1 cellular context compared by ENCODE assay signal in the genomic region with DNA sequence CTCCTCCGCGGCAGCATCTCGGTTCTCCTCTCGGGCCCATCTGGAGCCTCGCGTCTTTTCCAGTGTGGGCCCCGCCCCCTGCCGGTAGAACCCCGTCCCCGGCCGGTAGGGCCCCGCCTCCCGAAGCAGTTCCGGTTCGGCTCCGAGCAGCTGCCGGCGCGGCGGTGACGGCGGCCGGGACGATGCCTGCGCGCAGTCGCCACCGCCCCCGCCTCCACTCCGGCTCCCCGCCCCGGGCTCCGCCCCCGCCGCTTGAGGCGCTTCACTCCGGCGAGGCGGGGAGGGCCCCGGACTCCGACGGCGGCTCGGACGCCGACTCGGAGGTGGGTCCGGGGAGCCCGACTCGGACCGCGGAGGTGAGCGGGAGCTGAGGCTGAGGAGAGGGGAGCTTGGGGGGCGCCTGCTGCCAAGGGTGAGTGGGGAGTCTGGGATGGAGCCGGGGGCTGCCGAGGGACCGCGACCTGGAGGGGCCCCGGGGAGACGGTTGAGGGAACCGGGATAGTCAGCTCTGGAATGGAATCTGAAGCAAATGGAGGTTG.
TF ChIP-seq lines count a peak whose summit lies in the region.

A gene (plus strand): TSS at position 290 of the 539 bp plus-strand sequence. CDS start 38,873 bp downstream, outside the sequence.

TF ChIP-seq in GM12878, 131 proteins besides CTCF, POLR2A, EP300 and RAD21 (continued from another document and continues in another):
- TF ChIP-seq, protein P1, sequence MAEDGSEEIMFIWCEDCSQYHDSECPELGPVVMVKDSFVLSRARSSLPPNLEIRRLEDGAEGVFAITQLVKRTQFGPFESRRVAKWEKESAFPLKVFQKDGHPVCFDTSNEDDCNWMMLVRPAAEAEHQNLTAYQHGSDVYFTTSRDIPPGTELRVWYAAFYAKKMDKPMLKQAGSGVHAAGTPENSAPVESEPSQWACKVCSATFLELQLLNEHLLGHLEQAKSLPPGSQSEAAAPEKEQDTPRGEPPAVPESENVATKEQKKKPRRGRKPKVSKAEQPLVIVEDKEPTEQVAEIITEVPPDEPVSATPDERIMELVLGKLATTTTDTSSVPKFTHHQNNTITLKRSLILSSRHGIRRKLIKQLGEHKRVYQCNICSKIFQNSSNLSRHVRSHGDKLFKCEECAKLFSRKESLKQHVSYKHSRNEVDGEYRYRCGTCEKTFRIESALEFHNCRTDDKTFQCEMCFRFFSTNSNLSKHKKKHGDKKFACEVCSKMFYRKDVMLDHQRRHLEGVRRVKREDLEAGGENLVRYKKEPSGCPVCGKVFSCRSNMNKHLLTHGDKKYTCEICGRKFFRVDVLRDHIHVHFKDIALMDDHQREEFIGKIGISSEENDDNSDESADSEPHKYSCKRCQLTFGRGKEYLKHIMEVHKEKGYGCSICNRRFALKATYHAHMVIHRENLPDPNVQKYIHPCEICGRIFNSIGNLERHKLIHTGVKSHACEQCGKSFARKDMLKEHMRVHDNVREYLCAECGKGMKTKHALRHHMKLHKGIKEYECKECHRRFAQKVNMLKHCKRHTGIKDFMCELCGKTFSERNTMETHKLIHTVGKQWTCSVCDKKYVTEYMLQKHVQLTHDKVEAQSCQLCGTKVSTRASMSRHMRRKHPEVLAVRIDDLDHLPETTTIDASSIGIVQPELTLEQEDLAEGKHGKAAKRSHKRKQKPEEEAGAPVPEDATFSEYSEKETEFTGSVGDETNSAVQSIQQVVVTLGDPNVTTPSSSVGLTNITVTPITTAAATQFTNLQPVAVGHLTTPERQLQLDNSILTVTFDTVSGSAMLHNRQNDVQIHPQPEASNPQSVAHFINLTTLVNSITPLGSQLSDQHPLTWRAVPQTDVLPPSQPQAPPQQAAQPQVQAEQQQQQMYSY (CRISPR knock-in tag; IDR thresholded peaks at IDR 0.05), result no peak
- no peak for TF ChIP-seq CEBPB (IDR thresholded peaks at IDR 0.05; ENCODE audit: borderline replicate concordance in 1 of 2, low read depth in 2 of 2, low read length in 2 of 2)
- TF ChIP-seq, protein P2, sequence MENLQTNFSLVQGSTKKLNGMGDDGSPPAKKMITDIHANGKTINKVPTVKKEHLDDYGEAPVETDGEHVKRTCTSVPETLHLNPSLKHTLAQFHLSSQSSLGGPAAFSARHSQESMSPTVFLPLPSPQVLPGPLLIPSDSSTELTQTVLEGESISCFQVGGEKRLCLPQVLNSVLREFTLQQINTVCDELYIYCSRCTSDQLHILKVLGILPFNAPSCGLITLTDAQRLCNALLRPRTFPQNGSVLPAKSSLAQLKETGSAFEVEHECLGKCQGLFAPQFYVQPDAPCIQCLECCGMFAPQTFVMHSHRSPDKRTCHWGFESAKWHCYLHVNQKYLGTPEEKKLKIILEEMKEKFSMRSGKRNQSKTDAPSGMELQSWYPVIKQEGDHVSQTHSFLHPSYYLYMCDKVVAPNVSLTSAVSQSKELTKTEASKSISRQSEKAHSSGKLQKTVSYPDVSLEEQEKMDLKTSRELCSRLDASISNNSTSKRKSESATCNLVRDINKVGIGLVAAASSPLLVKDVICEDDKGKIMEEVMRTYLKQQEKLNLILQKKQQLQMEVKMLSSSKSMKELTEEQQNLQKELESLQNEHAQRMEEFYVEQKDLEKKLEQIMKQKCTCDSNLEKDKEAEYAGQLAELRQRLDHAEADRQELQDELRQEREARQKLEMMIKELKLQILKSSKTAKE (IDR thresholded peaks at IDR 0.05; ENCODE audit: low read depth, poor library complexity, severe bottlenecking), result no peak
- no peak for TF ChIP-seq ZNF217 (IDR thresholded peaks at IDR 0.05)
- peak in 1 of 2 experiments; percentile 65; a peak in 2 of 4 replicates for TF ChIP-seq BHLHE40 (IDR thresholded peaks at IDR 0.05; ENCODE audit: borderline replicate concordance in 1 of 2, low read depth in 2 of 2, low read length in 1 of 2)
- TF ChIP-seq MTA3 (IDR thresholded peaks at IDR 0.05; ENCODE audit: borderline replicate concordance, low read length), result no peak
- TF ChIP-seq BCL11A (IDR thresholded peaks at IDR 0.05; ENCODE audit: low read depth, low read length), result no peak
- TF ChIP-seq, protein P3, sequence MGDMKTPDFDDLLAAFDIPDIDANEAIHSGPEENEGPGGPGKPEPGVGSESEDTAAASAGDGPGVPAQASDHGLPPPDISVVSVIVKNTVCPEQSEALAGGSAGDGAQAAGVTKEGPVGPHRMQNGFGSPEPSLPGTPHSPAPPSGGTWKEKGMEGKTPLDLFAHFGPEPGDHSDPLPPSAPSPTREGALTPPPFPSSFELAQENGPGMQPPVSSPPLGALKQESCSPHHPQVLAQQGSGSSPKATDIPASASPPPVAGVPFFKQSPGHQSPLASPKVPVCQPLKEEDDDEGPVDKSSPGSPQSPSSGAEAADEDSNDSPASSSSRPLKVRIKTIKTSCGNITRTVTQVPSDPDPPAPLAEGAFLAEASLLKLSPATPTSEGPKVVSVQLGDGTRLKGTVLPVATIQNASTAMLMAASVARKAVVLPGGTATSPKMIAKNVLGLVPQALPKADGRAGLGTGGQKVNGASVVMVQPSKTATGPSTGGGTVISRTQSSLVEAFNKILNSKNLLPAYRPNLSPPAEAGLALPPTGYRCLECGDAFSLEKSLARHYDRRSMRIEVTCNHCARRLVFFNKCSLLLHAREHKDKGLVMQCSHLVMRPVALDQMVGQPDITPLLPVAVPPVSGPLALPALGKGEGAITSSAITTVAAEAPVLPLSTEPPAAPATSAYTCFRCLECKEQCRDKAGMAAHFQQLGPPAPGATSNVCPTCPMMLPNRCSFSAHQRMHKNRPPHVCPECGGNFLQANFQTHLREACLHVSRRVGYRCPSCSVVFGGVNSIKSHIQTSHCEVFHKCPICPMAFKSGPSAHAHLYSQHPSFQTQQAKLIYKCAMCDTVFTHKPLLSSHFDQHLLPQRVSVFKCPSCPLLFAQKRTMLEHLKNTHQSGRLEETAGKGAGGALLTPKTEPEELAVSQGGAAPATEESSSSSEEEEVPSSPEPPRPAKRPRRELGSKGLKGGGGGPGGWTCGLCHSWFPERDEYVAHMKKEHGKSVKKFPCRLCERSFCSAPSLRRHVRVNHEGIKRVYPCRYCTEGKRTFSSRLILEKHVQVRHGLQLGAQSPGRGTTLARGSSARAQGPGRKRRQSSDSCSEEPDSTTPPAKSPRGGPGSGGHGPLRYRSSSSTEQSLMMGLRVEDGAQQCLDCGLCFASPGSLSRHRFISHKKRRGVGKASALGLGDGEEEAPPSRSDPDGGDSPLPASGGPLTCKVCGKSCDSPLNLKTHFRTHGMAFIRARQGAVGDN (IDR thresholded peaks at IDR 0.05), result peak; percentile 53; the same call in 1 of the 2 replicates
- no peak for TF ChIP-seq RBBP5 (conservative IDR thresholded peaks at IDR 0.05)
- peak; percentile 55; the same call in 1 of the 2 replicates for TF ChIP-seq POLR2AphosphoS5 (IDR thresholded peaks at IDR 0.05; ENCODE audit: low read length)
- TF ChIP-seq, protein P4, sequence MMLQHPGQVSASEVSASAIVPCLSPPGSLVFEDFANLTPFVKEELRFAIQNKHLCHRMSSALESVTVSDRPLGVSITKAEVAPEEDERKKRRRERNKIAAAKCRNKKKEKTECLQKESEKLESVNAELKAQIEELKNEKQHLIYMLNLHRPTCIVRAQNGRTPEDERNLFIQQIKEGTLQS (IDR thresholded peaks at IDR 0.05; ENCODE audit: borderline replicate concordance, extremely low read depth, low read depth, low read length), result no peak
- TF ChIP-seq MXI1 (IDR thresholded peaks at IDR 0.05; ENCODE audit: low read depth, low read length), result peak; percentile 68
- no peak for TF ChIP-seq ZBED1 (IDR thresholded peaks at IDR 0.05; ENCODE audit: borderline replicate concordance)
- no peak for TF ChIP-seq ZNF622 (IDR thresholded peaks at IDR 0.05)
- TF ChIP-seq, protein P5, sequence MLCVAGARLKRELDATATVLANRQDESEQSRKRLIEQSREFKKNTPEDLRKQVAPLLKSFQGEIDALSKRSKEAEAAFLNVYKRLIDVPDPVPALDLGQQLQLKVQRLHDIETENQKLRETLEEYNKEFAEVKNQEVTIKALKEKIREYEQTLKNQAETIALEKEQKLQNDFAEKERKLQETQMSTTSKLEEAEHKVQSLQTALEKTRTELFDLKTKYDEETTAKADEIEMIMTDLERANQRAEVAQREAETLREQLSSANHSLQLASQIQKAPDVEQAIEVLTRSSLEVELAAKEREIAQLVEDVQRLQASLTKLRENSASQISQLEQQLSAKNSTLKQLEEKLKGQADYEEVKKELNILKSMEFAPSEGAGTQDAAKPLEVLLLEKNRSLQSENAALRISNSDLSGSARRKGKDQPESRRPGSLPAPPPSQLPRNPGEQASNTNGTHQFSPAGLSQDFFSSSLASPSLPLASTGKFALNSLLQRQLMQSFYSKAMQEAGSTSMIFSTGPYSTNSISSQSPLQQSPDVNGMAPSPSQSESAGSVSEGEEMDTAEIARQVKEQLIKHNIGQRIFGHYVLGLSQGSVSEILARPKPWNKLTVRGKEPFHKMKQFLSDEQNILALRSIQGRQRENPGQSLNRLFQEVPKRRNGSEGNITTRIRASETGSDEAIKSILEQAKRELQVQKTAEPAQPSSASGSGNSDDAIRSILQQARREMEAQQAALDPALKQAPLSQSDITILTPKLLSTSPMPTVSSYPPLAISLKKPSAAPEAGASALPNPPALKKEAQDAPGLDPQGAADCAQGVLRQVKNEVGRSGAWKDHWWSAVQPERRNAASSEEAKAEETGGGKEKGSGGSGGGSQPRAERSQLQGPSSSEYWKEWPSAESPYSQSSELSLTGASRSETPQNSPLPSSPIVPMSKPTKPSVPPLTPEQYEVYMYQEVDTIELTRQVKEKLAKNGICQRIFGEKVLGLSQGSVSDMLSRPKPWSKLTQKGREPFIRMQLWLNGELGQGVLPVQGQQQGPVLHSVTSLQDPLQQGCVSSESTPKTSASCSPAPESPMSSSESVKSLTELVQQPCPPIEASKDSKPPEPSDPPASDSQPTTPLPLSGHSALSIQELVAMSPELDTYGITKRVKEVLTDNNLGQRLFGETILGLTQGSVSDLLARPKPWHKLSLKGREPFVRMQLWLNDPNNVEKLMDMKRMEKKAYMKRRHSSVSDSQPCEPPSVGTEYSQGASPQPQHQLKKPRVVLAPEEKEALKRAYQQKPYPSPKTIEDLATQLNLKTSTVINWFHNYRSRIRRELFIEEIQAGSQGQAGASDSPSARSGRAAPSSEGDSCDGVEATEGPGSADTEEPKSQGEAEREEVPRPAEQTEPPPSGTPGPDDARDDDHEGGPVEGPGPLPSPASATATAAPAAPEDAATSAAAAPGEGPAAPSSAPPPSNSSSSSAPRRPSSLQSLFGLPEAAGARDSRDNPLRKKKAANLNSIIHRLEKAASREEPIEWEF (IDR thresholded peaks at IDR 0.05; ENCODE audit: insufficient replicate concordance, low read depth, low read length), result no peak
- TF ChIP-seq SUPT20H (IDR thresholded peaks at IDR 0.05; ENCODE audit: borderline replicate concordance, control insufficient read depth, low read depth, low read length), result no peak
- peak; percentile 25 for TF ChIP-seq SIX5 (IDR thresholded peaks at IDR 0.05; ENCODE audit: low read depth, low read length, severe bottlenecking)
- 0 out of 2 replicates have a peak, but pooled peaks have one; percentile 54 for TF ChIP-seq RB1 (IDR thresholded peaks at IDR 0.05; ENCODE audit: borderline replicate concordance)
- TF ChIP-seq EGR1 (IDR thresholded peaks at IDR 0.05; ENCODE audit: borderline replicate concordance in 1 of 2, low read depth in 2 of 2, low read length in 2 of 2), result peak; percentile 28 to 97
- TF ChIP-seq LARP7 (IDR thresholded peaks at IDR 0.05), result peak; percentile 77
- TF ChIP-seq PML (IDR thresholded peaks at IDR 0.05; ENCODE audit: low read length), result no peak
- TF ChIP-seq NRF1 (conservative IDR thresholded peaks at IDR 0.05; ENCODE audit: low read depth, low read length), result no peak; the same call in 1 of the 2 replicates
- TF ChIP-seq, protein P6, sequence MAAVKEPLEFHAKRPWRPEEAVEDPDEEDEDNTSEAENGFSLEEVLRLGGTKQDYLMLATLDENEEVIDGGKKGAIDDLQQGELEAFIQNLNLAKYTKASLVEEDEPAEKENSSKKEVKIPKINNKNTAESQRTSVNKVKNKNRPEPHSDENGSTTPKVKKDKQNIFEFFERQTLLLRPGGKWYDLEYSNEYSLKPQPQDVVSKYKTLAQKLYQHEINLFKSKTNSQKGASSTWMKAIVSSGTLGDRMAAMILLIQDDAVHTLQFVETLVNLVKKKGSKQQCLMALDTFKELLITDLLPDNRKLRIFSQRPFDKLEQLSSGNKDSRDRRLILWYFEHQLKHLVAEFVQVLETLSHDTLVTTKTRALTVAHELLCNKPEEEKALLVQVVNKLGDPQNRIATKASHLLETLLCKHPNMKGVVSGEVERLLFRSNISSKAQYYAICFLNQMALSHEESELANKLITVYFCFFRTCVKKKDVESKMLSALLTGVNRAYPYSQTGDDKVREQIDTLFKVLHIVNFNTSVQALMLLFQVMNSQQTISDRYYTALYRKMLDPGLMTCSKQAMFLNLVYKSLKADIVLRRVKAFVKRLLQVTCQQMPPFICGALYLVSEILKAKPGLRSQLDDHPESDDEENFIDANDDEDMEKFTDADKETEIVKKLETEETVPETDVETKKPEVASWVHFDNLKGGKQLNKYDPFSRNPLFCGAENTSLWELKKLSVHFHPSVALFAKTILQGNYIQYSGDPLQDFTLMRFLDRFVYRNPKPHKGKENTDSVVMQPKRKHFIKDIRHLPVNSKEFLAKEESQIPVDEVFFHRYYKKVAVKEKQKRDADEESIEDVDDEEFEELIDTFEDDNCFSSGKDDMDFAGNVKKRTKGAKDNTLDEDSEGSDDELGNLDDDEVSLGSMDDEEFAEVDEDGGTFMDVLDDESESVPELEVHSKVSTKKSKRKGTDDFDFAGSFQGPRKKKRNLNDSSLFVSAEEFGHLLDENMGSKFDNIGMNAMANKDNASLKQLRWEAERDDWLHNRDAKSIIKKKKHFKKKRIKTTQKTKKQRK (IDR thresholded peaks at IDR 0.05; ENCODE audit: low read depth, low read length), result no peak
- TF ChIP-seq, protein P7, sequence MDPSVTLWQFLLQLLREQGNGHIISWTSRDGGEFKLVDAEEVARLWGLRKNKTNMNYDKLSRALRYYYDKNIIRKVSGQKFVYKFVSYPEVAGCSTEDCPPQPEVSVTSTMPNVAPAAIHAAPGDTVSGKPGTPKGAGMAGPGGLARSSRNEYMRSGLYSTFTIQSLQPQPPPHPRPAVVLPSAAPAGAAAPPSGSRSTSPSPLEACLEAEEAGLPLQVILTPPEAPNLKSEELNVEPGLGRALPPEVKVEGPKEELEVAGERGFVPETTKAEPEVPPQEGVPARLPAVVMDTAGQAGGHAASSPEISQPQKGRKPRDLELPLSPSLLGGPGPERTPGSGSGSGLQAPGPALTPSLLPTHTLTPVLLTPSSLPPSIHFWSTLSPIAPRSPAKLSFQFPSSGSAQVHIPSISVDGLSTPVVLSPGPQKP (IDR thresholded peaks at IDR 0.05; ENCODE audit: low read depth, low read length), result 0 out of 2 replicates have a peak, but pooled peaks have one; percentile 57
- no peak for TF ChIP-seq ATF7 (IDR thresholded peaks at IDR 0.05; ENCODE audit: low read depth)
- no peak for TF ChIP-seq ZNF274 (IDR thresholded peaks at IDR 0.05; ENCODE audit: insufficient read depth, insufficient read length)
- TF ChIP-seq CBX5 (IDR thresholded peaks at IDR 0.05; ENCODE audit: low read depth), result no peak
- TF ChIP-seq, protein P8, sequence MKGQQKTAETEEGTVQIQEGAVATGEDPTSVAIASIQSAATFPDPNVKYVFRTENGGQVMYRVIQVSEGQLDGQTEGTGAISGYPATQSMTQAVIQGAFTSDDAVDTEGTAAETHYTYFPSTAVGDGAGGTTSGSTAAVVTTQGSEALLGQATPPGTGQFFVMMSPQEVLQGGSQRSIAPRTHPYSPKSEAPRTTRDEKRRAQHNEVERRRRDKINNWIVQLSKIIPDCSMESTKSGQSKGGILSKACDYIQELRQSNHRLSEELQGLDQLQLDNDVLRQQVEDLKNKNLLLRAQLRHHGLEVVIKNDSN (IDR thresholded peaks at IDR 0.05; ENCODE audit: borderline replicate concordance, extremely low read length, insufficient read depth, low read depth, low read length), result no peak
- TF ChIP-seq HDGF (IDR thresholded peaks at IDR 0.05), result no peak
- TF ChIP-seq HDAC2 (IDR thresholded peaks at IDR 0.05), result no peak
- TF ChIP-seq IKZF2 (IDR thresholded peaks at IDR 0.05), result no peak; a peak in 1 of 4 replicates
- no peak for TF ChIP-seq IRF4 (IDR thresholded peaks at IDR 0.05; ENCODE audit: low read depth, low read length)
- no peak for TF ChIP-seq ZSCAN29 (IDR thresholded peaks at IDR 0.05)
- no peak for TF ChIP-seq NFIC (IDR thresholded peaks at IDR 0.05; ENCODE audit: low read depth, low read length)
- peak; percentile 42 for TF ChIP-seq HCFC1 (IDR thresholded peaks at IDR 0.05; ENCODE audit: low read length)
